Comparison of ENCODE assay signal across 1 cellular context in genomic region chr7:156334636-156335035, GRCh38.
TF ChIP-seq lines count a peak whose summit lies in the region.

No MANE protein-coding gene starts in this region.

TF ChIP-seq in H1, 55 proteins besides CTCF, POLR2A, EP300 and RAD21:
- TF ChIP-seq SAP30 (IDR thresholded peaks at IDR 0.05; ENCODE audit: insufficient read depth, insufficient replicate concordance, low read length), result no peak
- TF ChIP-seq SIRT6 (IDR thresholded peaks at IDR 0.05; ENCODE audit: low read length), result no peak
- no peak for TF ChIP-seq BACH1 (IDR thresholded peaks at IDR 0.05; ENCODE audit: low read length)
- TF ChIP-seq SIN3A (conservative IDR thresholded peaks at IDR 0.05 in 1 of 2, IDR thresholded peaks at IDR 0.05 in 1 of 2; ENCODE audit: low read depth in 1 of 2, low read length in 2 of 2), result no peak
- TF ChIP-seq NANOG (IDR thresholded peaks at IDR 0.05; ENCODE audit: insufficient read depth, low read depth, low read length, poor library complexity, severe bottlenecking), result no peak
- TF ChIP-seq BCL11A (IDR thresholded peaks at IDR 0.05; ENCODE audit: low read depth in 2 of 2, low read length in 2 of 2), result no peak
- no peak for TF ChIP-seq EGR1 (IDR thresholded peaks at IDR 0.05; ENCODE audit: borderline replicate concordance, low read depth, low read length)
- no peak for TF ChIP-seq CEBPB (IDR thresholded peaks at IDR 0.05; ENCODE audit: low read depth, low read length)
- no peak for TF ChIP-seq SP1 (IDR thresholded peaks at IDR 0.05; ENCODE audit: low read depth, low read length)
- no peak for TF ChIP-seq RXRA (IDR thresholded peaks at IDR 0.05; ENCODE audit: insufficient read depth, low read depth, low read length)
- no peak for TF ChIP-seq SP2 (IDR thresholded peaks at IDR 0.05; ENCODE audit: low read length)
- TF ChIP-seq KDM5A (IDR thresholded peaks at IDR 0.05; ENCODE audit: low read length), result no peak
- no peak for TF ChIP-seq TAF1 (IDR thresholded peaks at IDR 0.05; ENCODE audit: low read depth, low read length)
- no peak for TF ChIP-seq RBBP5 (IDR thresholded peaks at IDR 0.05; ENCODE audit: borderline replicate concordance, low read depth, low read length)
- TF ChIP-seq CTBP2 (IDR thresholded peaks at IDR 0.05; ENCODE audit: borderline replicate concordance, insufficient read depth, insufficient read length, low read length), result no peak
- TF ChIP-seq RFX5 (IDR thresholded peaks at IDR 0.05; ENCODE audit: borderline replicate concordance, low read depth, low read length), result no peak
- no peak for TF ChIP-seq SUZ12 (IDR thresholded peaks at IDR 0.05; ENCODE audit: low read length)
- no peak for TF ChIP-seq GTF2F1 (IDR thresholded peaks at IDR 0.05; ENCODE audit: borderline replicate concordance, low read depth, low read length)
- no peak for TF ChIP-seq CHD1 (IDR thresholded peaks at IDR 0.05; ENCODE audit: low read depth, low read length)
TF ChIP-seq in H1: peak in this region for 0.
